Comparison of ENCODE assay signal across 13 cellular contexts in genomic region chr19:35328851-35329285, GRCh38. TPM values are rescaled to one million over a fixed set of nuclear protein-coding genes. Genes with fewer than 3 reads are reported as not detected.
A peak's percentile ranks its signal among the peaks of the same experiment; 100 is the strongest.
DNase-seq lines count a peak whose midpoint lies in the region; ATAC-seq and TF ChIP-seq lines count a peak whose summit lies in the region.
"Had no signal": no experiment of that assay in that cellular context is flagged by ENCODE, and none has a peak within 500 bp of the region (broad histone marks: within the 10 kb centered on the region; RNA-seq: fewer than 3 reads in every experiment).

CD22 (plus strand) TSS chr19:35329187; CDS start chr19:35332041, 2,854 bp downstream.

- H3K4me3 Mint-ChIP-seq in memory B cell, result peak within 1 kb of the TSS; percentile 99
- H3K4me3 Mint-ChIP-seq: CD4-positive, alpha-beta T cell had no signal

- POLR2A ChIA-PET in OCI-LY7 (lab: Charles Lee), result interaction anchor here (2.2 to 6.1 kb wide), 2 partner anchors 9 to 20 kb away, joined by 7 to 33 read pairs; partner anchors contain the start of gene FFAR1

- DNase-seq in OCI-LY7 (ENCODE audit: low spot score) (peak; percentile 88), memory B cell (ENCODE audit: low spot score in 2 of 2) (peak; percentile 68 to 78), HUDEP-2 (lab: John Stamatoyannopoulos, UW; ENCODE audit: unreplicated experiment in 76 of 76) (no peak)
- no peak for DNase-seq in effector CD4-positive, alpha-beta T cell
- DNase-seq: CD4-positive, alpha-beta T cell; cerebellar nuclear complex; foreskin melanocyte; mesendoderm had no signal

- intact Hi-C loops in OCI-LY7 (cut with micrococcal nuclease; ENCODE audit: unreplicated experiment), result no loop called here

- H3K9me3 ChIP-seq in DOHH2 (ENCODE audit: control insufficient read depth, insufficient read depth, low read length), result no peaks in the 10 kb centered on the region
- no peaks in the 10 kb centered on the region for H3K9me3 ChIP-seq in OCI-LY7 (ENCODE audit: low read length)

- H3K9me2 ChIP-seq in DOHH2 (replicated peaks; ENCODE audit: control insufficient read depth, low read length), result no peaks in the 10 kb centered on the region
- H3K9me2 ChIP-seq in OCI-LY7 (ENCODE audit: insufficient read depth, low read length), result no peaks in the 10 kb centered on the region

- BruUV-seq in OCI-LY7 (replicated peaks; lab: Mats Ljungman, UMichigan), result no TSS peak

- H3K4me1 Mint-ChIP-seq in memory B cell, result peaks cover 53% of the 10 kb centered on the region

- peak; percentile 33 for ATAC-seq in GM21515 (IDR thresholded peaks at IDR 0.05; ENCODE audit: unreplicated experiment)
- peak; percentile 64 for ATAC-seq in memory B cell (ENCODE audit: low read depth)
- no peak for ATAC-seq in GM21360 (IDR thresholded peaks at IDR 0.05; ENCODE audit: unreplicated experiment)
- no peak for ATAC-seq in GM19467 (IDR thresholded peaks at IDR 0.05; ENCODE audit: unreplicated experiment)
- ATAC-seq: SK-N-SH treated with all-trans-retinoic acid at 6 μM for 48 hours had no signal

- H3K36me3 ChIP-seq in DOHH2 (ENCODE audit: control insufficient read depth, low read length) (peaks cover 52% of the 10 kb centered on the region), OCI-LY7 (ENCODE audit: insufficient read depth, low read length) (peaks cover 42% of the 10 kb centered on the region)

- peak within 1 kb of the TSS; percentile 98 for H3K27ac ChIP-seq in DOHH2 (ENCODE audit: low read depth, low read length)
- peak within 1 kb of the TSS; percentile 88 for H3K27ac ChIP-seq in OCI-LY7 (ENCODE audit: low read depth, low read length, poor library complexity, severe bottlenecking)

- peak within 1 kb of the TSS; percentile 91 for H3K27ac Mint-ChIP-seq in memory B cell
- H3K27ac Mint-ChIP-seq: CD4-positive, alpha-beta T cell had no signal

- TF ChIP-seq CTCF in DOHH2 (IDR thresholded peaks at IDR 0.05; ENCODE audit: low read depth, low read length, poor library complexity, severe bottlenecking) (no peak), OCI-LY7 (conservative IDR thresholded peaks at IDR 0.05; ENCODE audit: low read length) (no peak)

- peaks cover 20% of the 10 kb centered on the region for H3K36me3 Mint-ChIP-seq in memory B cell

- peaks cover 61% of the 10 kb centered on the region for H3F3A ChIP-seq in DOHH2 (ENCODE audit: control insufficient read depth, insufficient read depth)

- H3K79me2 ChIP-seq in DOHH2 (ENCODE audit: control insufficient read depth, low read length), result peaks cover 89% of the 10 kb centered on the region
- peaks cover 70% of the 10 kb centered on the region for H3K79me2 ChIP-seq in OCI-LY7 (ENCODE audit: insufficient read depth, low read depth, low read length)

- H4K20me1 ChIP-seq in DOHH2 (ENCODE audit: control insufficient read depth, insufficient read depth, low read depth, low read length) (peaks cover 6% of the 10 kb centered on the region; the same call in 1 of the 2 replicates), OCI-LY7 (ENCODE audit: insufficient read depth, low read length) (peaks cover 14% of the 10 kb centered on the region; the same call in 1 of the 2 replicates)

- H3K4me1 ChIP-seq in DOHH2 (ENCODE audit: control insufficient read depth, low read length) (peaks cover 81% of the 10 kb centered on the region), OCI-LY7 (ENCODE audit: insufficient read depth, low read length, poor library complexity, severe bottlenecking) (peaks cover 85% of the 10 kb centered on the region)

- H3K27me3 Mint-ChIP-seq in memory B cell, result no peaks in the 10 kb centered on the region

- no peaks in the 10 kb centered on the region for H3K9me3 Mint-ChIP-seq in memory B cell
- H3K9me3 Mint-ChIP-seq: CD4-positive, alpha-beta T cell had no signal

- H3K4me2 ChIP-seq in DOHH2 (ENCODE audit: low read length) (peak within 1 kb of the TSS; percentile 92), OCI-LY7 (ENCODE audit: low read length) (peak within 1 kb of the TSS; percentile 89)

- peak within 1 kb of the TSS; percentile 83 for H3K4me3 ChIP-seq in DOHH2 (ENCODE audit: low read length)
- peak within 1 kb of the TSS; percentile 88 for H3K4me3 ChIP-seq in OCI-LY7 (ENCODE audit: low read depth, low read length, poor library complexity, severe bottlenecking)

- CTCF ChIA-PET in OCI-LY7 (lab: Charles Lee; ENCODE audit: unreplicated experiment), result no interaction called here

- peak within 1 kb of the TSS; percentile 35; the same call in 1 of the 2 replicates for H2AFZ ChIP-seq in OCI-LY7 (ENCODE audit: low read length)

- no peaks in the 10 kb centered on the region for H3K27me3 ChIP-seq in DOHH2 (ENCODE audit: control insufficient read depth, low read length)

RNA-seq across cellular contexts. Expression of gene CD22, which starts in this region (rescaled TPM):
- 312 and 413 TPM in 2 replicates for total RNA-seq in OCI-LY7 (2014; rRNA removed; shearing (Covaris generic))
- total RNA-seq in OCI-LY7 (2022), result 972 TPM in 2 replicates

Comparison
In these comparisons a context has a peak if more than half of its experiments do, and no peak if none do; other contexts are left out.
1. ATAC-seq: peak in GM21515 (single experiment) and memory B cell (single experiment); none in GM21360 (single experiment) and GM19467 (single experiment).
2. DNase-seq: peak in OCI-LY7 (single experiment) and memory B cell (2 of 2); none in effector CD4-positive, alpha-beta T cell (single experiment) and HUDEP-2 (0 of 76).